Comparison of ENCODE assay signal across 12 cellular contexts in the genomic region with DNA sequence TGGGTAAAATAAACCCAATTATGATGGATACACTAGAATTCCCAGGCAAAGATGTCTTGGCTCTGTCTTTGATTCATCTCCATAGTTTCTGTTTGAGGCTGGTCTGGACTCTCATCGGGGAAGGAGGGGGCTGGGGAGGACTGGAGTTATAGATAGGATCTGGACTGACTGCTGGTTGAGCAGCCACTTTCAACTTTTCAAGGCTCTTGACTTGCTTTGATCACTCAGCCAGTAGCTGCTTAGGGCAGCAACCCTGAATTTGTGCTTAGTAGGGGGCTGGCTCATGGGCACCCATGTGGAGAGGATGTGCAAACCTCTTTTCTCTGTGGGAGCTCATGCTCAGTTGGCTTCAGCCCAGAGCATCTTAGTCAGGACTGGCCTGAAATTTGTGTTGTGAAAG.
DNase-seq lines count a peak whose midpoint lies in the region; ATAC-seq and TF ChIP-seq lines count a peak whose summit lies in the region.
"Had no signal": no experiment of that assay in that cellular context is flagged by ENCODE, and none has a peak within 500 bp of the region (broad histone marks: within the 10 kb centered on the region; RNA-seq: fewer than 3 reads in every experiment).

No MANE protein-coding gene starts in this region.

- H3K4me3 ChIP-seq in epithelial cell of proximal tubule (ENCODE audit: low read depth, low read length) = no peak overlapping the region
- H3K4me3 ChIP-seq: GM23338 had no signal

- DNase-seq in epithelial cell of proximal tubule (ENCODE audit: low read depth) = peak; percentile 76
- no peak for DNase-seq in hepatic stellate cell (ENCODE audit: low spot score)
- no peak for DNase-seq in HK-2 (ENCODE audit: unreplicated experiment)
- no peak for DNase-seq in NCI-H1930 (lab: John Stamatoyannopoulos, UW)
- DNase-seq: activated CD4-positive, alpha-beta T cell treated with anti-CD3 and anti-CD28 coated beads for 48 hours; activated naive CD4-positive, alpha-beta T cell treated with anti-CD3 and anti-CD28 coated beads for 36 hours; NCI-H1105 had no signal

- ATAC-seq in GM18498 (IDR thresholded peaks at IDR 0.05; ENCODE audit: unreplicated experiment) (peak; percentile 72), GM21447 (IDR thresholded peaks at IDR 0.05; ENCODE audit: unreplicated experiment) (peak; percentile 64), HG03175 (IDR thresholded peaks at IDR 0.05; ENCODE audit: unreplicated experiment) (peak; percentile 50), HG02623 (IDR thresholded peaks at IDR 0.05; ENCODE audit: unreplicated experiment) (no peak)
- ATAC-seq: GM23338 had no signal

- TF ChIP-seq CTCF in epithelial cell of proximal tubule (conservative IDR thresholded peaks at IDR 0.05; ENCODE audit: low read depth, low read length) = no peak
